Comparison of ENCODE assay signal across 1 cellular context in genomic region chr19:16369664-16370576, GRCh38.
TF ChIP-seq lines count a peak whose summit lies in the region.

No MANE protein-coding gene starts in this region.

TF ChIP-seq in HepG2, 621 proteins besides CTCF, POLR2A, EP300 and RAD21:
- TF ChIP-seq GPBP1L1 (CRISPR knock-in tag; IDR thresholded peaks at IDR 0.05) (no peak), MLX (CRISPR knock-in tag; IDR thresholded peaks at IDR 0.05) (no peak), PHF21A (CRISPR knock-in tag; IDR thresholded peaks at IDR 0.05) (no peak), KAT2B (IDR thresholded peaks at IDR 0.05; ENCODE audit: borderline replicate concordance, low read depth, low read length) (no peak), FOXJ3 (CRISPR knock-in tag; IDR thresholded peaks at IDR 0.05; ENCODE audit: borderline replicate concordance) (no peak), ZHX1 (CRISPR knock-in tag; IDR thresholded peaks at IDR 0.05; ENCODE audit: low read depth) (no peak), ZNF235 (CRISPR knock-in tag; IDR thresholded peaks at IDR 0.05; ENCODE audit: borderline replicate concordance) (no peak), ZNF264 (CRISPR knock-in tag; IDR thresholded peaks at IDR 0.05) (no peak), CHCHD3 (CRISPR knock-in tag; IDR thresholded peaks at IDR 0.05) (no peak), ZNF510 (CRISPR knock-in tag; IDR thresholded peaks at IDR 0.05; ENCODE audit: low read depth) (no peak), TAF15 (IDR thresholded peaks at IDR 0.05; ENCODE audit: low read depth, low read length, poor library complexity, severe bottlenecking) (no peak), BATF2 (CRISPR knock-in tag; IDR thresholded peaks at IDR 0.05) (no peak), ZNF646 (CRISPR knock-in tag; IDR thresholded peaks at IDR 0.05) (no peak), CENPT (CRISPR knock-in tag; IDR thresholded peaks at IDR 0.05; ENCODE audit: low read depth) (no peak), PAWR (CRISPR knock-in tag; IDR thresholded peaks at IDR 0.05; ENCODE audit: borderline replicate concordance) (no peak), ZNF512B (CRISPR knock-in tag; IDR thresholded peaks at IDR 0.05; ENCODE audit: borderline replicate concordance) (no peak)
